29 cellular contexts compared by ENCODE assay signal in the genomic region with DNA sequence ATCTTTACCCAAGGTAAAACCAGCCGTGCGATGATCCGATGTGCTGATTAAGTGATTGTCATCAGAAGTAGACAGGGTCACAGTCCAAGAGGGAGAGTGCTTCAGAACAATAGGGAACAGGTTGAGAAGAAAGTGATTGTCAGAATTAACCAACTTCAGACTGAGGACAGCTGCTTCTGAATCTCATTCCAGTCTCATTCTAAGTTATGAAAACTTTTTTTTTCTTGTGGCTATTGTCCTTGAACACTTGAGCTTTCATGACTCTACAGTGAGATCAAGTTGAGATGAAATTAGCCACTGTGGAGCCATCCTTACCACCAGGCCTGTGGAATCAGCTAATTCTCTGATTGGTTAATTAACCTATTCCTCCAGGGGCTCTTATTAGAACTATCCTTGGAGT.
"Had no signal": no experiment of that assay in that cellular context is flagged by ENCODE, and none has a peak within 500 bp of the region (broad histone marks: within the 10 kb centered on the region; RNA-seq: fewer than 3 reads in every experiment).

No MANE protein-coding gene starts in this region.

- H3K27me3 ChIP-seq: heart left ventricle, neutrophil, right atrium auricular region, right lobe of liver, spleen, stomach, testis, thyroid gland, transverse colon, upper lobe of left lung had no signal

- H3K27ac ChIP-seq: heart left ventricle, left ventricle myocardium inferior, neutrophil, parathyroid adenoma, psoas muscle, right atrium auricular region, right lobe of liver, skin epidermis, spleen, stomach, testis, thyroid gland, transverse colon, upper lobe of left lung had no signal

- H3K4me3 Mint-ChIP-seq: mesothelial cell of epicardium; naive thymus-derived CD8-positive, alpha-beta T cell; nephron; neural crest cell; stimulated activated naive B cell treated with anti-CD40 and anti-IgM and Interleukin-4, amounts not matched to agents 10 μg/mL and 1 μg/mL and 100 μg/mL, for 72 hours had no signal

- H3K4me1 Mint-ChIP-seq: naive thymus-derived CD8-positive, alpha-beta T cell; nephron; stimulated activated naive B cell treated with anti-CD40 and anti-IgM and Interleukin-4, amounts not matched to agents 10 μg/mL and 1 μg/mL and 100 μg/mL, for 72 hours had no signal

- H3K36me3 Mint-ChIP-seq: mesothelial cell of epicardium; naive thymus-derived CD8-positive, alpha-beta T cell; stimulated activated naive B cell treated with anti-CD40 and anti-IgM and Interleukin-4, amounts not matched to agents 10 μg/mL and 1 μg/mL and 100 μg/mL, for 72 hours had no signal

- ATAC-seq: heart left ventricle; naive thymus-derived CD8-positive, alpha-beta T cell; psoas muscle; right lobe of liver; stimulated activated naive B cell treated with anti-CD40 and anti-IgM and Interleukin-4, amounts not matched to agents 10 μg/mL and 1 μg/mL and 100 μg/mL, for 72 hours; stimulated activated naive CD8-positive, alpha-beta T cell treated with anti-CD3 and anti-CD28 coated beads, Interleukin-15, Interleukin-2, amounts not matched to agents 100 U/mL and 50 U/mL, for 24 hours had no signal

- H3K4me3 ChIP-seq: heart left ventricle, left ventricle myocardium inferior, lung, psoas muscle, right atrium auricular region, right lobe of liver, skin epidermis, spleen, stomach, testis, thyroid gland, transverse colon, upper lobe of left lung had no signal

- H3K79me2 ChIP-seq: parathyroid adenoma had no signal

- H3K9me3 ChIP-seq: heart left ventricle, left ventricle myocardium inferior, neutrophil, psoas muscle, right atrium auricular region, right lobe of liver, spleen, stomach, testis, thyroid gland, transverse colon, upper lobe of left lung had no signal

- H3K4me1 ChIP-seq: parathyroid adenoma, psoas muscle, spleen, testis, thyroid gland had no signal

- H3K9ac ChIP-seq: parathyroid adenoma had no signal

- H2AFZ ChIP-seq: parathyroid adenoma had no signal

- DNase-seq: glutamatergic neuron; heart left ventricle; hypothalamus; islet precursor cell; left ventricle myocardium inferior; mesendoderm; naive thymus-derived CD8-positive, alpha-beta T cell; occipital lobe; psoas muscle; right lobe of liver; spleen; stimulated activated CD4-positive, alpha-beta T cell treated with anti-CD3 and anti-CD28 coated beads, Interleukin-2, amount 100 ng/mL, for 48 hours; stimulated activated CD4-positive, alpha-beta T cell treated with anti-CD3 and anti-CD28 coated beads, Interleukin-4, amount 100 ng/mL, for 4 hours; stimulated activated CD8-positive, alpha-beta memory T cell treated with anti-CD3 and anti-CD28 coated beads, Interleukin-4, amount 100 ng/mL, for 48 hours; stimulated activated naive B cell treated with anti-CD40 and anti-IgM and Interleukin-4, amounts not matched to agents 10 μg/mL and 1 μg/mL and 100 μg/mL, for 72 hours; stimulated activated naive CD8-positive, alpha-beta T cell treated with anti-CD3 and anti-CD28 coated beads, Interleukin-15, Interleukin-2, amounts not matched to agents 100 U/mL and 50 U/mL, for 24 hours; stomach; testis; thyroid gland; transverse colon; upper lobe of left lung had no signal

- H3K27ac Mint-ChIP-seq: mesothelial cell of epicardium; naive thymus-derived CD8-positive, alpha-beta T cell; nephron; stimulated activated naive B cell treated with anti-CD40 and anti-IgM and Interleukin-4, amounts not matched to agents 10 μg/mL and 1 μg/mL and 100 μg/mL, for 72 hours had no signal

- H3K9me3 Mint-ChIP-seq: mesothelial cell of epicardium; nephron; neural crest cell; stimulated activated naive B cell treated with anti-CD40 and anti-IgM and Interleukin-4, amounts not matched to agents 10 μg/mL and 1 μg/mL and 100 μg/mL, for 72 hours had no signal

- H3K36me3 ChIP-seq: neutrophil, right atrium auricular region, right lobe of liver, spleen, stomach, thyroid gland, transverse colon, upper lobe of left lung had no signal
